ENCODE assay signal across 16 cellular contexts in genomic region chr4:26905172-26905571, GRCh38. TPM values are rescaled to one million over a fixed set of nuclear protein-coding genes. Genes with fewer than 3 reads are reported as not detected.
A peak's percentile ranks its signal among the peaks of the same experiment; 100 is the strongest.
DNase-seq lines count a peak whose midpoint lies in the region; ATAC-seq and TF ChIP-seq lines count a peak whose summit lies in the region.
"Had no signal": no experiment of that assay in that cellular context is flagged by ENCODE, and none has a peak within 500 bp of the region (broad histone marks: within the 10 kb centered on the region; RNA-seq: fewer than 3 reads in every experiment).

No MANE protein-coding gene starts in this region.

- no peaks in the 10 kb centered on the region for H3K9me3 Mint-ChIP-seq in CD4-positive, alpha-beta memory T cell
- H3K9me3 Mint-ChIP-seq in activated T-helper 1 cell treated with anti-CD3 and anti-CD28 coated beads, Interleukin-12 subunit alpha, Interleukin-12 subunit beta, Interleukin-2, Interleukin-4 antibody, amounts not matched to agents 30 ng/mL and 10 ng/mL and 1 ng/mL, durations not matched to agents 14 hours and 24 hours and 36 hours: no peaks in the 10 kb centered on the region
- no peaks in the 10 kb centered on the region for H3K9me3 Mint-ChIP-seq in immature natural killer cell
- H3K9me3 Mint-ChIP-seq: brain had no signal

- H3K36me3 Mint-ChIP-seq in CD4-positive, alpha-beta memory T cell: peaks cover 4 to 9% of the 10 kb centered on the region in 2 donors
- peaks cover 5% of the 10 kb centered on the region for H3K36me3 Mint-ChIP-seq in activated T-helper 1 cell treated with anti-CD3 and anti-CD28 coated beads, Interleukin-12 subunit alpha, Interleukin-12 subunit beta, Interleukin-2, Interleukin-4 antibody, amounts not matched to agents 30 ng/mL and 10 ng/mL and 1 ng/mL, durations not matched to agents 14 hours and 24 hours and 36 hours (ENCODE audit: low read depth)
- H3K36me3 Mint-ChIP-seq in immature natural killer cell: no peaks in the 10 kb centered on the region

- H3K4me3 Mint-ChIP-seq in CD4-positive, alpha-beta memory T cell: peak overlapping the region in 6 of 8 donors; percentile 1 to 66 (median 24)
- peak overlapping the region; percentile 6 for H3K4me3 Mint-ChIP-seq in activated T-helper 1 cell treated with anti-CD3 and anti-CD28 coated beads, Interleukin-12 subunit alpha, Interleukin-12 subunit beta, Interleukin-2, Interleukin-4 antibody, amounts not matched to agents 30 ng/mL and 10 ng/mL and 1 ng/mL, durations not matched to agents 14 hours and 24 hours and 36 hours
- H3K4me3 Mint-ChIP-seq in immature natural killer cell: peak overlapping the region; percentile 1 to 60 (median 42)
- H3K4me3 Mint-ChIP-seq: brain had no signal

- no peaks in the 10 kb centered on the region for H3K27me3 Mint-ChIP-seq in CD4-positive, alpha-beta memory T cell
- H3K27me3 Mint-ChIP-seq in activated T-helper 1 cell treated with anti-CD3 and anti-CD28 coated beads, Interleukin-12 subunit alpha, Interleukin-12 subunit beta, Interleukin-2, Interleukin-4 antibody, amounts not matched to agents 30 ng/mL and 10 ng/mL and 1 ng/mL, durations not matched to agents 14 hours and 24 hours and 36 hours (ENCODE audit: insufficient read depth): no peaks in the 10 kb centered on the region
- H3K27me3 Mint-ChIP-seq in immature natural killer cell (ENCODE audit: low read depth in 3 of 3): peaks cover 0 to 2% (median 0%) of the 10 kb centered on the region in 3 donors
- H3K27me3 Mint-ChIP-seq: brain had no signal

- intact Hi-C loops in CD4-positive, alpha-beta memory T cell (cut with micrococcal nuclease): no loop called here
- intact Hi-C loops in activated T-helper 1 cell treated with anti-CD3 and anti-CD28 coated beads, Interleukin-12 subunit alpha, Interleukin-12 subunit beta, Interleukin-2, Interleukin-4 antibody, amounts not matched to agents 30 ng/mL and 10 ng/mL and 1 ng/mL, durations not matched to agents 14 hours and 24 hours and 36 hours (cut with micrococcal nuclease): no loop called here
- intact Hi-C loops in sigmoid colon (cut with DNase I): no loop called here

- TF ChIP-seq CTCF in sigmoid colon (IDR thresholded peaks at IDR 0.05): no peak

- peaks cover 0 to 11% (median 0%) of the 10 kb centered on the region in 11 experiments; a peak in 5 of 22 replicates for H3K9me3 ChIP-seq in BLaER1 treated with 17β-estradiol and CSF1 and Interleukin-3, amounts not matched to agents 10 nM and 100 nM (replicated peaks in 1 of 11)
- H3K9me3 ChIP-seq in CD4-positive, alpha-beta memory T cell (ENCODE audit: control insufficient read depth in 1 of 2, low read length in 2 of 2): no peaks in the 10 kb centered on the region
- H3K9me3 ChIP-seq in sigmoid colon: no peaks in the 10 kb centered on the region
- H3K9me3 ChIP-seq: heart right ventricle, mucosa of descending colon had no signal

- WGBS in sigmoid colon, 2 donors: 71 to 77% methylated on average over 2 of the region's 2 CpGs

- POLR2A ChIA-PET in CD4-positive, alpha-beta memory T cell (lab: Charles Lee; ENCODE audit: partially characterized antibody): no interaction called here

- no peaks in the 10 kb centered on the region for H3K27me3 ChIP-seq in BLaER1 treated with 17β-estradiol and CSF1 and Interleukin-3, amounts not matched to agents 10 nM and 100 nM
- no peaks in the 10 kb centered on the region for H3K27me3 ChIP-seq in CD4-positive, alpha-beta memory T cell (ENCODE audit: insufficient read depth, low read length)
- no peaks in the 10 kb centered on the region for H3K27me3 ChIP-seq in sigmoid colon
- H3K27me3 ChIP-seq: heart right ventricle had no signal

- no peak for TF ChIP-seq POLR2A in sigmoid colon (IDR thresholded peaks at IDR 0.05)

- no peak overlapping the region for H3K9ac ChIP-seq in BLaER1 treated with 17β-estradiol and CSF1 and Interleukin-3, amounts not matched to agents 10 nM and 100 nM

- peaks cover 0 to 42% (median 17%) of the 10 kb centered on the region in 11 experiments; a peak in 14 of 22 replicates for H3K36me3 ChIP-seq in BLaER1 treated with 17β-estradiol and CSF1 and Interleukin-3, amounts not matched to agents 10 nM and 100 nM
- no peaks in the 10 kb centered on the region for H3K36me3 ChIP-seq in CD4-positive, alpha-beta memory T cell (ENCODE audit: insufficient read depth, low read length)
- H3K36me3 ChIP-seq in sigmoid colon: no peaks in the 10 kb centered on the region
- H3K36me3 ChIP-seq: heart right ventricle had no signal

- CTCF ChIA-PET in CD4-positive, alpha-beta memory T cell (lab: Charles Lee; ENCODE audit: partially characterized antibody): no interaction called here

- peak overlapping the region in 7 of 11 experiments; percentile 1 to 76 (median 25); a peak in 11 of 22 replicates for H3K4me2 ChIP-seq in BLaER1 treated with 17β-estradiol and CSF1 and Interleukin-3, amounts not matched to agents 10 nM and 100 nM

- H3K4me1 ChIP-seq in BLaER1 treated with 17β-estradiol and CSF1 and Interleukin-3, amounts not matched to agents 10 nM and 100 nM: peaks cover 29 to 55% (median 44%) of the 10 kb centered on the region in 10 experiments
- H3K4me1 ChIP-seq in CD4-positive, alpha-beta memory T cell (ENCODE audit: insufficient read depth, low read length): peaks cover 55% of the 10 kb centered on the region
- no peaks in the 10 kb centered on the region for H3K4me1 ChIP-seq in sigmoid colon

- no peak for DNase-seq in CD4-positive, alpha-beta memory T cell
- no peak for DNase-seq in activated T-helper 1 cell treated with anti-CD3 and anti-CD28 coated beads, Interleukin-12 subunit alpha, Interleukin-12 subunit beta, Interleukin-2, Interleukin-4 antibody, amounts not matched to agents 30 ng/mL and 10 ng/mL and 1 ng/mL, durations not matched to agents 14 hours and 24 hours and 36 hours (ENCODE audit: low spot score)
- DNase-seq in immature natural killer cell: peak; percentile 54 to 57 (median 55)
- DNase-seq in sigmoid colon: no peak
- no peak for DNase-seq in HK-2 (ENCODE audit: unreplicated experiment)
- DNase-seq: H7; heart right ventricle; left ventricle myocardium superior; mucosa of descending colon; NCI-H1417; NCI-H524 treated with DMSO at 0.1 percent for 48 hours; occipital lobe; stimulated activated CD4-positive, alpha-beta T cell treated with anti-CD3 and anti-CD28 coated beads, Interleukin-12 subunit alpha, Interleukin-12 subunit beta, amount 100 ng/mL, for 4 hours had no signal

- H3K27ac ChIP-seq in BLaER1 treated with 17β-estradiol and CSF1 and Interleukin-3, amounts not matched to agents 10 nM and 100 nM: no peak overlapping the region
- no peak overlapping the region for H3K27ac ChIP-seq in CD4-positive, alpha-beta memory T cell (ENCODE audit: low read depth, low read length)
- H3K27ac ChIP-seq in sigmoid colon: no peak overlapping the region

- TF ChIP-seq EP300 in sigmoid colon (IDR thresholded peaks at IDR 0.05): no peak

- peaks cover 0 to 96% (median 66%) of the 10 kb centered on the region in 11 experiments; a peak in 13 of 22 replicates for H4K20me1 ChIP-seq in BLaER1 treated with 17β-estradiol and CSF1 and Interleukin-3, amounts not matched to agents 10 nM and 100 nM

- H3K27ac Mint-ChIP-seq in CD4-positive, alpha-beta memory T cell: peak overlapping the region in 3 of 7 donors; percentile 0 to 81 (median 7)
- H3K27ac Mint-ChIP-seq in activated T-helper 1 cell treated with anti-CD3 and anti-CD28 coated beads, Interleukin-12 subunit alpha, Interleukin-12 subunit beta, Interleukin-2, Interleukin-4 antibody, amounts not matched to agents 30 ng/mL and 10 ng/mL and 1 ng/mL, durations not matched to agents 14 hours and 24 hours and 36 hours: peak overlapping the region; percentile 61
- H3K27ac Mint-ChIP-seq in immature natural killer cell: peak overlapping the region; percentile 11 to 79 (median 66)

- ATAC-seq in GM19035 (IDR thresholded peaks at IDR 0.05; ENCODE audit: unreplicated experiment): no peak
- ATAC-seq: heart right ventricle, left ventricle myocardium superior, mucosa of descending colon had no signal

- H3K4me3 ChIP-seq in BLaER1 treated with 17β-estradiol and CSF1 and Interleukin-3, amounts not matched to agents 10 nM and 100 nM: no peak overlapping the region
- no peak overlapping the region for H3K4me3 ChIP-seq in CD4-positive, alpha-beta memory T cell (ENCODE audit: low read length in 2 of 2)
- no peak overlapping the region for H3K4me3 ChIP-seq in sigmoid colon
- H3K4me3 ChIP-seq: heart right ventricle, mucosa of descending colon had no signal

- peaks cover 51 to 77% (median 63%) of the 10 kb centered on the region in 4 donors for H3K4me1 Mint-ChIP-seq in CD4-positive, alpha-beta memory T cell
- peaks cover 76% of the 10 kb centered on the region for H3K4me1 Mint-ChIP-seq in activated T-helper 1 cell treated with anti-CD3 and anti-CD28 coated beads, Interleukin-12 subunit alpha, Interleukin-12 subunit beta, Interleukin-2, Interleukin-4 antibody, amounts not matched to agents 30 ng/mL and 10 ng/mL and 1 ng/mL, durations not matched to agents 14 hours and 24 hours and 36 hours (ENCODE audit: low read depth)
- peaks cover 73 to 95% of the 10 kb centered on the region in 2 donors for H3K4me1 Mint-ChIP-seq in immature natural killer cell

RNA-seq across cellular contexts. Expression of gene STIM2, which starts 44.5 kb away (rescaled TPM):
- total RNA-seq in CD4-positive, alpha-beta memory T cell: 10 to 100 TPM; 84.6 to 91.7 TPM
- 10 to 100 TPM; 23.8 to 40.7 TPM for polyA plus RNA-seq in CD4-positive, alpha-beta memory T cell
- total RNA-seq in activated T-helper 1 cell treated with anti-CD3 and anti-CD28 coated beads, Interleukin-12 subunit alpha, Interleukin-12 subunit beta, Interleukin-2, Interleukin-4 antibody, amounts not matched to agents 30 ng/mL and 10 ng/mL and 1 ng/mL, durations not matched to agents 14 hours and 24 hours and 36 hours: 54.1 and 55.6 TPM in 2 replicates
- polyA plus RNA-seq in immature natural killer cell (10 to 100 TPM; 19.1 to 38.1 (median 24.6) TPM), sigmoid colon (10 to 100 TPM in 1 of 3 donors, 1 to 10 TPM in 2; 3.0 to 16.8 (median 5.5) TPM)
- 10 to 100 TPM; 10.7 to 15.3 (median 14.7) TPM for total RNA-seq in sigmoid colon

Comparison
In these comparisons a context has a peak if more than half of its experiments do, and no peak if none do; other contexts are left out.
1. DNase-seq: peak in immature natural killer cell (3 of 3); none in CD4-positive, alpha-beta memory T cell (0 of 5), activated T-helper 1 cell treated with anti-CD3 and anti-CD28 coated beads, Interleukin-12 subunit alpha, Interleukin-12 subunit beta, Interleukin-2, Interleukin-4 antibody, amounts not matched to agents 30 ng/mL and 10 ng/mL and 1 ng/mL, durations not matched to agents 14 hours and 24 hours and 36 hours (single experiment), sigmoid colon (single experiment) and HK-2 (single experiment).
2. Peak in every context shown above with its lines, with median percentiles within 50 percentile points of each other: H3K4me3 Mint-ChIP-seq.